Comparison of ENCODE assay signal across 9 cellular contexts in the genomic region with DNA sequence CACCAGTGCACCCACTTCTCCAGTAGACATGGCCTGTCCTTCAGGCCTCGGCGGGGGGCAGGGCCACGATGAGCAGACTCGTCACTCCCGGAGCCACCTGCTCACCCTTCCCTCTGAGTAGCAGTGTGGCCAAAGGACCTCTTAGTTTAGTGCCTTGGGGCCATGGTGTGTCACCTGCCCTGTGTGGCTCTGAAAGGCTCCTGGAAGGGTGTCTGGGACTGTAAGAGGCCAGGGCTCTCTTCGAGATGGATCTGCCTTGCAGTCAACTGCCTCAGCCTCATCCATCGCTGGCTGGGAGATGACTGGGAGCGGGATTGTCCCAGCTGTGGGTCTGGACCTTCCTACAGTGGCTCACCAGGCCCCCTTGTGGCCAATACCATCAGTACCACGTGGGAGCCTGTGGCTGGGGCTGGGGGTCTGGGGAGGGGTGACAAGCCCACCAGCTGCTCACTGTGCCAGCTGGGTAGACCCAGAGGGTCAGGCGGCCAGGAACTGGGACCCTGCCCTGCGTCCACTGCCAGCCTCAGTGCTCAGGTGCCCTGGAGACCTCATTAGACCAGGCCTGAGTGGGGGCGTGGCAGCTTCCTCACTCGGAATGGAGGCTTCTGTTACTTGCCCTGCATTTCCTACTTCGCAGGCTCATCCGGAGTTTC.
DNase-seq lines count a peak whose midpoint lies in the region; ATAC-seq, FAIRE-seq and TF ChIP-seq lines count a peak whose summit lies in the region.
"Had no signal": no experiment of that assay in that cellular context is flagged by ENCODE, and none has a peak within 500 bp of the region (broad histone marks: within the 10 kb centered on the region; RNA-seq: fewer than 3 reads in every experiment).

No MANE protein-coding gene starts in this region.

- no peak for ATAC-seq in HG03175 (IDR thresholded peaks at IDR 0.05; ENCODE audit: unreplicated experiment)
- no peak for ATAC-seq in HG02642 (IDR thresholded peaks at IDR 0.05; ENCODE audit: poor library complexity, unreplicated experiment)

- POLR2A ChIA-PET in activated CD4-positive, alpha-beta T cell treated with anti-CD3 and anti-CD28 coated beads, Interleukin-2, amount 10 ng/mL, durations not matched to agents 7 days and 5 days (lab: Charles Lee) = no interaction called here

- peaks cover 7% of the 10 kb centered on the region for H3K4me1 Mint-ChIP-seq in activated CD4-positive, alpha-beta T cell treated with anti-CD3 and anti-CD28 coated beads, Interleukin-2, amount 10 ng/mL, durations not matched to agents 7 days and 5 days

- no peaks in the 10 kb centered on the region for H3K27me3 Mint-ChIP-seq in activated CD4-positive, alpha-beta T cell treated with anti-CD3 and anti-CD28 coated beads, Interleukin-2, amount 10 ng/mL, durations not matched to agents 7 days and 5 days

- CTCF ChIA-PET in activated CD4-positive, alpha-beta T cell treated with anti-CD3 and anti-CD28 coated beads, Interleukin-2, amount 10 ng/mL, durations not matched to agents 7 days and 5 days (lab: Charles Lee) = no interaction called here

- peak; percentile 55 for TF ChIP-seq CTCF in fibroblast of the aortic adventitia (IDR thresholded peaks at IDR 0.05; ENCODE audit: insufficient read depth, low read length)
- TF ChIP-seq CTCF in retinal pigment epithelial cell (conservative IDR thresholded peaks at IDR 0.05; ENCODE audit: low read depth, low read length) = peak; percentile 76

- H3K4me3 ChIP-seq in fibroblast of the aortic adventitia (ENCODE audit: low read depth, low read length) (no peak overlapping the region), retinal pigment epithelial cell (ENCODE audit: low read length) (no peak overlapping the region)

- DNase-seq in COLO829 (ENCODE audit: low spot score) (peak; percentile 42), HTR-8/SVneo (ENCODE audit: insufficient read length, low spot score) (peak; percentile 67), fibroblast of the aortic adventitia (ENCODE audit: low read depth) (peak; percentile 11), retinal pigment epithelial cell (ENCODE audit: low read depth) (no peak), NCI-H2171 (lab: John Stamatoyannopoulos, UW) (no peak)
- DNase-seq in activated CD4-positive, alpha-beta T cell treated with anti-CD3 and anti-CD28 coated beads, Interleukin-2, amount 10 ng/mL, durations not matched to agents 7 days and 5 days = peak; percentile 17

- H3K36me3 Mint-ChIP-seq in activated CD4-positive, alpha-beta T cell treated with anti-CD3 and anti-CD28 coated beads, Interleukin-2, amount 10 ng/mL, durations not matched to agents 7 days and 5 days (ENCODE audit: low read depth) = no peaks in the 10 kb centered on the region

- H3K4me3 Mint-ChIP-seq in activated CD4-positive, alpha-beta T cell treated with anti-CD3 and anti-CD28 coated beads, Interleukin-2, amount 10 ng/mL, durations not matched to agents 7 days and 5 days = no peak overlapping the region

- no peaks in the 10 kb centered on the region for H3K9me3 Mint-ChIP-seq in activated CD4-positive, alpha-beta T cell treated with anti-CD3 and anti-CD28 coated beads, Interleukin-2, amount 10 ng/mL, durations not matched to agents 7 days and 5 days

- peak; percentile 40 for FAIRE-seq in HTR-8/SVneo (lab: Jason Lieb, UNC)
- FAIRE-seq: frontal cortex had no signal

- no peak overlapping the region for H3K27ac Mint-ChIP-seq in activated CD4-positive, alpha-beta T cell treated with anti-CD3 and anti-CD28 coated beads, Interleukin-2, amount 10 ng/mL, durations not matched to agents 7 days and 5 days

Comparison
In these comparisons a context has a peak if more than half of its experiments do, and no peak if none do; other contexts are left out.
1. DNase-seq: peak in COLO829 (single experiment), HTR-8/SVneo (single experiment), activated CD4-positive, alpha-beta T cell treated with anti-CD3 and anti-CD28 coated beads, Interleukin-2, amount 10 ng/mL, durations not matched to agents 7 days and 5 days (single experiment) and fibroblast of the aortic adventitia (single experiment); none in retinal pigment epithelial cell (single experiment) and NCI-H2171 (single experiment).